ENCODE assay signal across 17 cellular contexts in the genomic region with DNA sequence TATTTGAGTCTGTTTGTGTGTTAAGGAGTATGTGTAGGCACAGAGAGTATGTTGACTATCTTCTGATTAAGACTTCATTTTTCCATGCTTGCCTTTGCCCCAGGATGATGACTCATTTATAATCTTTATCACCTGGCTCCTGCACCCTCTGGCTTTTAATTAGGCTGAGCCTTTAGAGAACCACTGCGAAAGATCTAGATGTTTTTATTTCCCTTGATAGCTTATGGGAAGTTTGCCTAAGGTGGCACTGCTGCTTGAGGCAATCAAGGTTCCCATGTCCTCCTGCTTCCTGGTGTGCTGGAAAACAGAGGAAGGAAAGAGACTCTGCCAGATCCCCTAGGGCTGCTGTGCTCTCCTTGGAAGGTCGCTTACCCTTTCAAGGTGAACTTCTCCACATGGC.
DNase-seq lines count a peak whose midpoint lies in the region; ATAC-seq, FAIRE-seq and TF ChIP-seq lines count a peak whose summit lies in the region.
"Had no signal": no experiment of that assay in that cellular context is flagged by ENCODE, and none has a peak within 500 bp of the region (broad histone marks: within the 10 kb centered on the region; RNA-seq: fewer than 3 reads in every experiment).

No MANE protein-coding gene starts in this region.

- intact Hi-C loops in mucosa of descending colon (cut with DNase I, micrococcal nuclease) (loop anchor here in 1 of 2 donors (5.0 kb wide), 1 partner anchor 90 kb away; no protein-coding TSS in a partner anchor), natural killer cell (cut with micrococcal nuclease) (no loop called here)
- intact Hi-C loops in activated CD4-positive, alpha-beta T cell treated with anti-CD3 and anti-CD28 coated beads, Interleukin-2, amount 10 ng/mL, durations not matched to agents 24 days and 14 days (cut with micrococcal nuclease): no loop called here

- no peak overlapping the region for H3K4me3 ChIP-seq in mucosa of descending colon
- H3K4me3 ChIP-seq: prostate gland, tibial nerve had no signal

- ATAC-seq in stimulated activated naive CD8-positive, alpha-beta T cell treated with anti-CD3 and anti-CD28 coated beads, Interleukin-15, Interleukin-2, amounts not matched to agents 100 U/mL and 50 U/mL, for 24 hours: peak; percentile 28
- no peak for ATAC-seq in stimulated activated naive CD8-positive, alpha-beta T cell treated with anti-CD3 and anti-CD28 coated beads, Interleukin-15, amount 100 ng/mL, for 72 hours
- ATAC-seq in mucosa of descending colon (peak; percentile 87), HG03108 (IDR thresholded peaks at IDR 0.05; ENCODE audit: unreplicated experiment) (no peak), natural killer cell (no peak)

- no peaks in the 10 kb centered on the region for H3K9me3 Mint-ChIP-seq in stimulated activated naive CD8-positive, alpha-beta T cell treated with anti-CD3 and anti-CD28 coated beads, Interleukin-15, amount 100 ng/mL, for 72 hours
- no peaks in the 10 kb centered on the region for H3K9me3 Mint-ChIP-seq in activated CD4-positive, alpha-beta T cell treated with anti-CD3 and anti-CD28 coated beads, Interleukin-2, amount 10 ng/mL, durations not matched to agents 24 days and 14 days
- no peaks in the 10 kb centered on the region for H3K9me3 Mint-ChIP-seq in natural killer cell

- peaks cover 26% of the 10 kb centered on the region for H3K4me1 Mint-ChIP-seq in stimulated activated naive CD8-positive, alpha-beta T cell treated with anti-CD3 and anti-CD28 coated beads, Interleukin-15, amount 100 ng/mL, for 72 hours
- no peaks in the 10 kb centered on the region for H3K4me1 Mint-ChIP-seq in activated CD4-positive, alpha-beta T cell treated with anti-CD3 and anti-CD28 coated beads, Interleukin-2, amount 10 ng/mL, durations not matched to agents 24 days and 14 days
- H3K4me1 Mint-ChIP-seq in natural killer cell: no peaks in the 10 kb centered on the region

- H3K9me3 ChIP-seq in mucosa of descending colon: no peaks in the 10 kb centered on the region
- H3K9me3 ChIP-seq: prostate gland, SK-N-SH, tibial nerve had no signal

- TF ChIP-seq CTCF in mucosa of descending colon (IDR thresholded peaks at IDR 0.05): no peak
- TF ChIP-seq CTCF in natural killer cell (IDR thresholded peaks at IDR 0.05): no peak

- peak; percentile 87 for FAIRE-seq in colon (lab: Jason Lieb, UNC)

- no peak overlapping the region for H3K4me3 Mint-ChIP-seq in stimulated activated naive CD8-positive, alpha-beta T cell treated with anti-CD3 and anti-CD28 coated beads, Interleukin-15, amount 100 ng/mL, for 72 hours
- no peak overlapping the region for H3K4me3 Mint-ChIP-seq in activated CD4-positive, alpha-beta T cell treated with anti-CD3 and anti-CD28 coated beads, Interleukin-2, amount 10 ng/mL, durations not matched to agents 24 days and 14 days
- no peak overlapping the region for H3K4me3 Mint-ChIP-seq in natural killer cell

- peaks cover 5% of the 10 kb centered on the region for H3K4me1 ChIP-seq in mucosa of descending colon (ENCODE audit: low read depth)

- no peak overlapping the region for H3K27ac Mint-ChIP-seq in stimulated activated naive CD8-positive, alpha-beta T cell treated with anti-CD3 and anti-CD28 coated beads, Interleukin-15, amount 100 ng/mL, for 72 hours
- no peak overlapping the region for H3K27ac Mint-ChIP-seq in activated CD4-positive, alpha-beta T cell treated with anti-CD3 and anti-CD28 coated beads, Interleukin-2, amount 10 ng/mL, durations not matched to agents 24 days and 14 days
- no peak overlapping the region for H3K27ac Mint-ChIP-seq in natural killer cell

- DNase-seq in stimulated activated naive CD8-positive, alpha-beta T cell treated with anti-CD3 and anti-CD28 coated beads, Interleukin-15, Interleukin-2, amounts not matched to agents 100 U/mL and 50 U/mL, for 24 hours: no peak
- no peak for DNase-seq in stimulated activated naive CD8-positive, alpha-beta T cell treated with anti-CD3 and anti-CD28 coated beads, Interleukin-15, amount 100 ng/mL, for 72 hours
- peak in 2 of 3 donors; percentile 43 to 64 for DNase-seq in mucosa of descending colon
- DNase-seq in NCI-H146 treated with DMSO at 0.1 percent for 48 hours (lab: John Stamatoyannopoulos, UW; ENCODE audit: unreplicated experiment): no peak
- no peak for DNase-seq in activated CD4-positive, alpha-beta T cell treated with anti-CD3 and anti-CD28 coated beads, Interleukin-2, amount 10 ng/mL, durations not matched to agents 24 days and 14 days
- no peak for DNase-seq in natural killer cell
- DNase-seq: activated effector memory CD4-positive, alpha-beta T cell treated with anti-CD3 and anti-CD28 coated beads, Interleukin-2, amount 50 U/mL, for 16 hours; anterior cingulate cortex; COR-L47; NCI-H1105; NCI-H345; SK-N-SH; stimulated activated CD4-positive, alpha-beta T cell treated with anti-CD3 and anti-CD28 coated beads, Interleukin-2, amount 100 ng/mL, for 24 hours had no signal

- peaks cover 23% of the 10 kb centered on the region for H3K27me3 Mint-ChIP-seq in stimulated activated naive CD8-positive, alpha-beta T cell treated with anti-CD3 and anti-CD28 coated beads, Interleukin-15, amount 100 ng/mL, for 72 hours
- H3K27me3 Mint-ChIP-seq in activated CD4-positive, alpha-beta T cell treated with anti-CD3 and anti-CD28 coated beads, Interleukin-2, amount 10 ng/mL, durations not matched to agents 24 days and 14 days: peaks cover 9% of the 10 kb centered on the region
- no peaks in the 10 kb centered on the region for H3K27me3 Mint-ChIP-seq in natural killer cell (ENCODE audit: low read depth in 2 of 2)

- no peaks in the 10 kb centered on the region for H3K36me3 ChIP-seq in mucosa of descending colon (ENCODE audit: low read depth)
- H3K36me3 ChIP-seq: prostate gland, tibial nerve had no signal

- H3K36me3 Mint-ChIP-seq in activated CD4-positive, alpha-beta T cell treated with anti-CD3 and anti-CD28 coated beads, Interleukin-2, amount 10 ng/mL, durations not matched to agents 24 days and 14 days (ENCODE audit: low read depth): no peaks in the 10 kb centered on the region
- H3K36me3 Mint-ChIP-seq in natural killer cell: no peaks in the 10 kb centered on the region

Comparison
In these comparisons a context has a peak if more than half of its experiments do, and no peak if none do; other contexts are left out.
1. ATAC-seq: peak in stimulated activated naive CD8-positive, alpha-beta T cell treated with anti-CD3 and anti-CD28 coated beads, Interleukin-15, Interleukin-2, amounts not matched to agents 100 U/mL and 50 U/mL, for 24 hours (single experiment) and mucosa of descending colon (single experiment); none in stimulated activated naive CD8-positive, alpha-beta T cell treated with anti-CD3 and anti-CD28 coated beads, Interleukin-15, amount 100 ng/mL, for 72 hours (single experiment), HG03108 (single experiment) and natural killer cell (0 of 3).
2. DNase-seq: peak in mucosa of descending colon (2 of 3); none in stimulated activated naive CD8-positive, alpha-beta T cell treated with anti-CD3 and anti-CD28 coated beads, Interleukin-15, Interleukin-2, amounts not matched to agents 100 U/mL and 50 U/mL, for 24 hours (single experiment), stimulated activated naive CD8-positive, alpha-beta T cell treated with anti-CD3 and anti-CD28 coated beads, Interleukin-15, amount 100 ng/mL, for 72 hours (0 of 2), NCI-H146 treated with DMSO at 0.1 percent for 48 hours (single experiment), activated CD4-positive, alpha-beta T cell treated with anti-CD3 and anti-CD28 coated beads, Interleukin-2, amount 10 ng/mL, durations not matched to agents 24 days and 14 days (single experiment) and natural killer cell (single experiment).